Comparison of ENCODE assay signal across 1 cellular context in genomic region chr11:396511-396947, GRCh38.
TF ChIP-seq lines count a peak whose summit lies in the region.

No MANE protein-coding gene starts in this region.

TF ChIP-seq in H1, 55 proteins besides CTCF, POLR2A, EP300 and RAD21:
- TF ChIP-seq EZH2 (IDR thresholded peaks at IDR 0.05; ENCODE audit: low read depth, low read length, severe bottlenecking) (no peak), KDM5A (IDR thresholded peaks at IDR 0.05; ENCODE audit: low read length) (no peak), GABPA (IDR thresholded peaks at IDR 0.05; ENCODE audit: borderline replicate concordance, insufficient read depth, low read length) (peak; percentile 43; the same call in 1 of the 2 replicates)
